1 cellular context compared by ENCODE assay signal in genomic region chr12:9732966-9733461, GRCh38.
A peak's percentile ranks its signal among the peaks of the same experiment; 100 is the strongest.
TF ChIP-seq lines count a peak whose summit lies in the region.

CLECL1 (minus strand) TSS chr12:9733097.

TF ChIP-seq in GM12878, 131 proteins besides CTCF, POLR2A, EP300 and RAD21 (continued from another document):
- TF ChIP-seq RELB (IDR thresholded peaks at IDR 0.05; ENCODE audit: low read depth) (peak; percentile 52; the same call in 1 of the 2 replicates), ATF2 (IDR thresholded peaks at IDR 0.05; ENCODE audit: low read length) (peak; percentile 44; the same call in 1 of the 2 replicates), TCF7 (IDR thresholded peaks at IDR 0.05; ENCODE audit: borderline replicate concordance) (0 out of 2 replicates have a peak, but pooled peaks have one; percentile 20), BHLHE40 (IDR thresholded peaks at IDR 0.05; ENCODE audit: borderline replicate concordance in 1 of 2, low read depth in 2 of 2, low read length in 1 of 2) (peak in 1 of 2 experiments; percentile 37; a peak in 1 of 4 replicates), IKZF2 (IDR thresholded peaks at IDR 0.05) (peak; percentile 85 to 88), POU2F2 (IDR thresholded peaks at IDR 0.05; ENCODE audit: borderline replicate concordance, low read depth, low read length) (peak; percentile 76; the same call in 2 of the 3 replicates), BMI1 (IDR thresholded peaks at IDR 0.05; ENCODE audit: borderline replicate concordance) (0 out of 2 replicates have a peak, but pooled peaks have one; percentile 12), SPI1 (IDR thresholded peaks at IDR 0.05; ENCODE audit: borderline replicate concordance, insufficient read depth, low read depth, low read length) (peak; percentile 96), CBFB (IDR thresholded peaks at IDR 0.05; ENCODE audit: low read depth) (0 out of 2 replicates have a peak, but pooled peaks have one; percentile 54), SMAD5 (IDR thresholded peaks at IDR 0.05; ENCODE audit: low read depth) (peak; percentile 61; the same call in 1 of the 2 replicates), CREM (IDR thresholded peaks at IDR 0.05; ENCODE audit: low read depth) (0 out of 2 replicates have a peak, but pooled peaks have one; percentile 18), CEBPZ (IDR thresholded peaks at IDR 0.05; ENCODE audit: low read depth, low read length) (no peak), POLR2AphosphoS5 (IDR thresholded peaks at IDR 0.05; ENCODE audit: low read length) (peak; percentile 71), MEF2B (IDR thresholded peaks at IDR 0.05; ENCODE audit: partially characterized antibody, poor library complexity, severe bottlenecking) (peak; percentile 27), YY1 (IDR thresholded peaks at IDR 0.05; ENCODE audit: low read depth, low read length) (peak; percentile 31; the same call in 1 of the 2 replicates), ATF7 (IDR thresholded peaks at IDR 0.05; ENCODE audit: low read depth) (peak; percentile 52; the same call in 1 of the 2 replicates), BACH1 (IDR thresholded peaks at IDR 0.05; ENCODE audit: borderline replicate concordance) (peak; percentile 50; the same call in 1 of the 2 replicates), IRF5 (IDR thresholded peaks at IDR 0.05; ENCODE audit: borderline replicate concordance) (no peak), EZH2 (IDR thresholded peaks at IDR 0.05; ENCODE audit: borderline replicate concordance, control insufficient read depth, low read depth, low read length) (no peak), IKZF1 (conservative IDR thresholded peaks at IDR 0.05) (peak; percentile 68; the same call in 1 of the 2 replicates), ZBED1 (IDR thresholded peaks at IDR 0.05; ENCODE audit: borderline replicate concordance) (0 out of 2 replicates have a peak, but pooled peaks have one; percentile 45), SIN3A (IDR thresholded peaks at IDR 0.05; ENCODE audit: low read depth, low read length) (no peak), PKNOX1 (IDR thresholded peaks at IDR 0.05) (0 out of 2 replicates have a peak, but pooled peaks have one; percentile 14), GATAD2B (conservative IDR thresholded peaks at IDR 0.05; ENCODE audit: low read depth) (no peak), NR2C1 (IDR thresholded peaks at IDR 0.05) (no peak), JUNB (IDR thresholded peaks at IDR 0.05) (peak; percentile 65), MLLT1 (IDR thresholded peaks at IDR 0.05) (0 out of 2 replicates have a peak, but pooled peaks have one; percentile 49), IRF4 (IDR thresholded peaks at IDR 0.05; ENCODE audit: low read depth, low read length) (0 out of 2 replicates have a peak, but pooled peaks have one; percentile 40), FOXM1 (IDR thresholded peaks at IDR 0.05; ENCODE audit: low read depth, low read length) (peak; percentile 70; the same call in 1 of the 2 replicates), MTA3 (IDR thresholded peaks at IDR 0.05; ENCODE audit: borderline replicate concordance, low read length) (peak; percentile 46; the same call in 1 of the 2 replicates), MTA2 (IDR thresholded peaks at IDR 0.05; ENCODE audit: low read depth) (peak; percentile 79), GABPA (IDR thresholded peaks at IDR 0.05; ENCODE audit: low read depth) (peak; percentile 43; the same call in 1 of the 2 replicates), RUNX3 (IDR thresholded peaks at IDR 0.05; ENCODE audit: low read length) (peak; percentile 82), DPF2 (IDR thresholded peaks at IDR 0.05) (peak; percentile 79; the same call in 1 of the 2 replicates), ETV6 (conservative IDR thresholded peaks at IDR 0.05 in 1 of 2, IDR thresholded peaks at IDR 0.05 in 1 of 2; ENCODE audit: borderline replicate concordance in 1 of 2, low read depth in 1 of 2) (peak in 1 of 2 experiments; percentile 32; a peak in 1 of 4 replicates), ZNF24 (IDR thresholded peaks at IDR 0.05) (peak; percentile 64; the same call in 1 of the 2 replicates), MEF2A (IDR thresholded peaks at IDR 0.05; ENCODE audit: insufficient read depth, low read depth, low read length) (0 out of 2 replicates have a peak, but pooled peaks have one; percentile 44), PAX5 (IDR thresholded peaks at IDR 0.05; ENCODE audit: borderline replicate concordance, low read depth, low read length) (peak; percentile 29; the same call in 1 of the 2 replicates)
